Comparison of ENCODE assay signal across 12 cellular contexts in the genomic region with DNA sequence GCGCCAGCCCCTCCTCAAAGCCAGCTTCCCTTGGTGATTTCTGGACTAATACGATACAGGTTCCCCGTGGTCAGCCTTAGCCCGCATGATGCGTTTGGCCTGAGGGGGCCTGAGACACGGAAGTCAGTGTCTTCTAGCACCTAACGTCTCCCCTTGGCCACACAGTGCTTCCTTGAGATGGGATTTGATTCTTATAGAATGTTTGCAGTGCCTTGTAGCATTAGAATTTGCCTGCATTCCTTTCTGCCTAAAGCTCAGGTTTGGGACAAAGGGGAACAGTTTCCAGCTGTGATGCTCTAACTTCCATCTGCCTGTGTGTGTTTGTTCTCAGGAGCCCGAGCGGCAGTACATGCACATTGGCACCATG. TPM values are rescaled to one million over a fixed set of nuclear protein-coding genes. Genes with fewer than 3 reads are reported as not detected.
DNase-seq lines count a peak whose midpoint lies in the region; ATAC-seq and TF ChIP-seq lines count a peak whose summit lies in the region.
"Had no signal": no experiment of that assay in that cellular context is flagged by ENCODE, and none has a peak within 500 bp of the region (broad histone marks: within the 10 kb centered on the region; RNA-seq: fewer than 3 reads in every experiment).

No MANE protein-coding gene starts in this region.

- H3K4me3 Mint-ChIP-seq in CD14-positive monocyte = no peak overlapping the region
- H3K4me3 Mint-ChIP-seq: endodermal cell, HFFc6, IgD-negative memory B cell had no signal

- ATAC-seq in GM21737 (IDR thresholded peaks at IDR 0.05; ENCODE audit: unreplicated experiment) = peak; percentile 9

- no peaks in the 10 kb centered on the region for H3K9me3 ChIP-seq in HUES48 (ENCODE audit: control insufficient read depth, insufficient read depth, low read length)
- no peaks in the 10 kb centered on the region for H3K9me3 ChIP-seq in HAP-1

- peaks cover 0 to 3% (median 2%) of the 10 kb centered on the region in 3 donors for H3K27me3 Mint-ChIP-seq in CD14-positive monocyte (ENCODE audit: low read depth in 3 of 3)

- DNase-seq in CD14-positive monocyte (ENCODE audit: low spot score) = no peak
- no peak for DNase-seq in dorsolateral prefrontal cortex
- no peak for DNase-seq in stimulated activated CD4-positive, alpha-beta T cell treated with anti-CD3 and anti-CD28 coated beads, Interleukin-15, amount 100 ng/mL, for 24 hours
- no peak for DNase-seq in HAP-1 (ENCODE audit: low spot score in 2 of 2)
- no peak for DNase-seq in SKM-1 (lab: John Stamatoyannopoulos, UW; ENCODE audit: unreplicated experiment)
- DNase-seq in NCI-H1092 treated with DMSO at 0.1 percent for 48 hours (lab: John Stamatoyannopoulos, UW) = no peak
- DNase-seq: NCI-H2171 had no signal

- H3K4me3 ChIP-seq in HUES48 (ENCODE audit: low read depth, low read length) (no peak overlapping the region), dorsolateral prefrontal cortex (no peak overlapping the region), HAP-1 (no peak overlapping the region)

- H3K27me3 ChIP-seq in HUES48 (ENCODE audit: control insufficient read depth, insufficient read depth, low read length) (no peaks in the 10 kb centered on the region), dorsolateral prefrontal cortex (no peaks in the 10 kb centered on the region), HAP-1 (ENCODE audit: low read depth) (no peaks in the 10 kb centered on the region)

- H3K27ac ChIP-seq in HUES48 (ENCODE audit: low read depth, low read length) = peak overlapping the region; percentile 67
- peak overlapping the region in 32 of 59 donors; percentile 5 to 80 (median 54) for H3K27ac ChIP-seq in dorsolateral prefrontal cortex

- no peaks in the 10 kb centered on the region for H3K36me3 Mint-ChIP-seq in CD14-positive monocyte

- intact Hi-C loops in CD14-positive monocyte (cut with micrococcal nuclease) (loop anchor here in 1 of 2 donors (10.0 kb wide), 1 partner anchor 1052 kb away; no protein-coding TSS in a partner anchor), dorsolateral prefrontal cortex (cut with DNase I) (no loop called here)

- peaks cover 0 to 3% (median 0%) of the 10 kb centered on the region in 7 donors for H3K9me3 Mint-ChIP-seq in CD14-positive monocyte
- H3K9me3 Mint-ChIP-seq: endodermal cell, HFFc6, IgD-negative memory B cell had no signal

- TF ChIP-seq CTCF in CD14-positive monocyte (IDR thresholded peaks at IDR 0.05) (peak; percentile 51), dorsolateral prefrontal cortex (IDR thresholded peaks at IDR 0.05 in 54 of 56, conservative IDR thresholded peaks at IDR 0.05 in 2 of 56; ENCODE audit: low read depth in 1 of 56, partially characterized antibody in 56 of 56) (peak in 8 of 56 donors; percentile 7 to 23 (median 18))

- H3K4me1 Mint-ChIP-seq in CD14-positive monocyte = peaks cover 14% of the 10 kb centered on the region
- H3K4me1 Mint-ChIP-seq: IgD-negative memory B cell had no signal

- H3K4me1 ChIP-seq in HUES48 (ENCODE audit: control insufficient read depth, insufficient read depth, low read length) (peaks cover 20% of the 10 kb centered on the region), HAP-1 (peaks cover 2% of the 10 kb centered on the region; the same call in 1 of the 2 replicates)

- in situ Hi-C loops in HAP-1 (cut with MboI; ENCODE audit: low sequenced_read_pairs) = no loop called here

- H3K9ac ChIP-seq in HUES48 (ENCODE audit: low read depth, low read length) = no peak overlapping the region

- H3K36me3 ChIP-seq in HUES48 (ENCODE audit: control insufficient read depth, insufficient read depth, low read length) = peaks cover 12% of the 10 kb centered on the region
- H3K36me3 ChIP-seq in HAP-1 (replicated peaks) = no peaks in the 10 kb centered on the region

- peak overlapping the region in 1 of 7 donors; percentile 11 for H3K27ac Mint-ChIP-seq in CD14-positive monocyte
- H3K27ac Mint-ChIP-seq: HFFc6, IgD-negative memory B cell had no signal

RNA-seq across cellular contexts. Expression of a gene that starts 34.4 kb away (rescaled TPM):
- polyA plus RNA-seq in CD14-positive monocyte = not detected
- total RNA-seq in dorsolateral prefrontal cortex = 10 to 100 TPM in 10 of 120 experiments, 1 to 10 TPM in 110; 2.5 to 20.4 (median 6.8) TPM
- total RNA-seq: HFFc6 had no signal
- polyA plus RNA-seq: IgD-negative memory B cell had no signal

RNA-seq across cellular contexts. Expression of a gene that starts 52.3 kb away (rescaled TPM):
- polyA plus RNA-seq in CD14-positive monocyte = 10 to 100 TPM; 10.7 to 15.5 TPM
- 10 to 100 TPM in 65 of 120 experiments, 1 to 10 TPM in 55; 4.4 to 16.7 (median 10.2) TPM for total RNA-seq in dorsolateral prefrontal cortex

RNA-seq across cellular contexts. Expression of a gene that starts 52.4 kb away (rescaled TPM):
- polyA plus RNA-seq in CD14-positive monocyte = 10 to 100 TPM; 18.0 to 22.1 TPM
- 100 to 1,000 TPM in 1 of 120 experiments, 10 to 100 TPM in 119; 42.8 to 132 (median 64.0) TPM for total RNA-seq in dorsolateral prefrontal cortex
